8 cellular contexts compared by ENCODE assay signal in genomic region chr4:38804654-38805295, GRCh38. TPM values are rescaled to one million over a fixed set of nuclear protein-coding genes. Genes with fewer than 3 reads are reported as not detected.
DNase-seq lines count a peak whose midpoint lies in the region; ATAC-seq, FAIRE-seq and TF ChIP-seq lines count a peak whose summit lies in the region.

A gene with protein sequence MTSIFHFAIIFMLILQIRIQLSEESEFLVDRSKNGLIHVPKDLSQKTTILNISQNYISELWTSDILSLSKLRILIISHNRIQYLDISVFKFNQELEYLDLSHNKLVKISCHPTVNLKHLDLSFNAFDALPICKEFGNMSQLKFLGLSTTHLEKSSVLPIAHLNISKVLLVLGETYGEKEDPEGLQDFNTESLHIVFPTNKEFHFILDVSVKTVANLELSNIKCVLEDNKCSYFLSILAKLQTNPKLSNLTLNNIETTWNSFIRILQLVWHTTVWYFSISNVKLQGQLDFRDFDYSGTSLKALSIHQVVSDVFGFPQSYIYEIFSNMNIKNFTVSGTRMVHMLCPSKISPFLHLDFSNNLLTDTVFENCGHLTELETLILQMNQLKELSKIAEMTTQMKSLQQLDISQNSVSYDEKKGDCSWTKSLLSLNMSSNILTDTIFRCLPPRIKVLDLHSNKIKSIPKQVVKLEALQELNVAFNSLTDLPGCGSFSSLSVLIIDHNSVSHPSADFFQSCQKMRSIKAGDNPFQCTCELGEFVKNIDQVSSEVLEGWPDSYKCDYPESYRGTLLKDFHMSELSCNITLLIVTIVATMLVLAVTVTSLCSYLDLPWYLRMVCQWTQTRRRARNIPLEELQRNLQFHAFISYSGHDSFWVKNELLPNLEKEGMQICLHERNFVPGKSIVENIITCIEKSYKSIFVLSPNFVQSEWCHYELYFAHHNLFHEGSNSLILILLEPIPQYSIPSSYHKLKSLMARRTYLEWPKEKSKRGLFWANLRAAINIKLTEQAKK (minus strand): TSS chr4:38804791. CDS start chr4:38798831, 5,960 bp downstream.

- H3K4me1 ChIP-seq in MM.1S (ENCODE audit: low read length) (peaks cover 13% of the 10 kb centered on the region), parathyroid adenoma (no peaks in the 10 kb centered on the region)

- peak within 1 kb of the TSS; percentile 64 for H3K9ac ChIP-seq in MM.1S (ENCODE audit: low read length)
- no peak within 1 kb of the TSS for H3K9ac ChIP-seq in parathyroid adenoma

- H3K4me2 ChIP-seq in MM.1S (ENCODE audit: low read depth, low read length) = peak within 1 kb of the TSS; percentile 86
- H3K4me2 ChIP-seq in parathyroid adenoma (ENCODE audit: low read length) = peak within 1 kb of the TSS; percentile 9

- DNase-seq in MM.1S (peak; percentile 78), frontal cortex (ENCODE audit: low spot score in 2 of 2) (peak in 1 of 2 donors; percentile 19), iPS-NIHi11 (ENCODE audit: low spot score) (no peak)
- DNase-seq in activated CD8-positive, alpha-beta T cell treated with anti-CD3 and anti-CD28 coated beads for 36 hours = no peak

- H3K9me3 Mint-ChIP-seq in activated CD8-positive, alpha-beta T cell treated with anti-CD3 and anti-CD28 coated beads for 36 hours = peaks cover 27% of the 10 kb centered on the region

- H3K4me3 ChIP-seq in MM.1S (ENCODE audit: low read length) (peak within 1 kb of the TSS; percentile 57), parathyroid adenoma (ENCODE audit: low read depth, low read length) (peak within 1 kb of the TSS; percentile 8)

- ATAC-seq in activated CD8-positive, alpha-beta T cell treated with anti-CD3 and anti-CD28 coated beads for 36 hours = peak; percentile 82
- ATAC-seq in HG02870 (IDR thresholded peaks at IDR 0.05; ENCODE audit: unreplicated experiment) = no peak

- CTCF ChIA-PET in activated CD8-positive, alpha-beta T cell treated with anti-CD3 and anti-CD28 coated beads for 36 hours (lab: Charles Lee) = interaction anchor here (0.9 to 4.2 kb wide), 29 partner anchors 9 to 625 kb away, joined by 3 to 55 read pairs (median 5); partner anchors contain the start of genes FAM114A1, TLR10 and TLR6

- H3K27ac ChIP-seq in C4-2B (no peak within 1 kb of the TSS), MM.1S (ENCODE audit: low read length) (peak within 1 kb of the TSS; percentile 91), parathyroid adenoma (peak within 1 kb of the TSS; percentile 42)

- peaks cover 19% of the 10 kb centered on the region for H3K4me1 Mint-ChIP-seq in activated CD8-positive, alpha-beta T cell treated with anti-CD3 and anti-CD28 coated beads for 36 hours (ENCODE audit: low read depth)

- no peaks in the 10 kb centered on the region for H3K36me3 ChIP-seq in MM.1S (replicated peaks; ENCODE audit: insufficient read depth, low read length)
- H3K36me3 ChIP-seq in parathyroid adenoma (ENCODE audit: control insufficient read depth, insufficient read depth, low read length) = no peaks in the 10 kb centered on the region

- H3F3A ChIP-seq in MM.1S (ENCODE audit: insufficient read depth, low read length) = peaks cover 27% of the 10 kb centered on the region

- no peaks in the 10 kb centered on the region for H4K20me1 ChIP-seq in MM.1S (ENCODE audit: insufficient read depth, low read length)

- peak; percentile 67 for TF ChIP-seq CTCF in C4-2B (conservative IDR thresholded peaks at IDR 0.05)
- TF ChIP-seq CTCF in MM.1S (IDR thresholded peaks at IDR 0.05; ENCODE audit: low read length) = peak; percentile 64
- TF ChIP-seq CTCF in activated CD8-positive, alpha-beta T cell treated with anti-CD3 and anti-CD28 coated beads for 36 hours (IDR thresholded peaks at IDR 0.05) = peak; percentile 77
- peak; percentile 34 for TF ChIP-seq CTCF in parathyroid adenoma (IDR thresholded peaks at IDR 0.05)

- H3K27me3 Mint-ChIP-seq in activated CD8-positive, alpha-beta T cell treated with anti-CD3 and anti-CD28 coated beads for 36 hours = no peaks in the 10 kb centered on the region

- H3K79me2 ChIP-seq in MM.1S (ENCODE audit: low read length) (peaks cover 5% of the 10 kb centered on the region), parathyroid adenoma (no peaks in the 10 kb centered on the region)

- TF ChIP-seq POLR2A in GM19099 (IDR thresholded peaks at IDR 0.05; ENCODE audit: extremely low read depth, insufficient read length, low read depth) = peak; percentile 37

- peak within 1 kb of the TSS; percentile 88 for H3K27ac Mint-ChIP-seq in activated CD8-positive, alpha-beta T cell treated with anti-CD3 and anti-CD28 coated beads for 36 hours

- H2AFZ ChIP-seq in MM.1S (ENCODE audit: low read length) = peak within 1 kb of the TSS; percentile 64
- H2AFZ ChIP-seq in parathyroid adenoma = peak within 1 kb of the TSS; percentile 22

- H3K27me3 ChIP-seq in MM.1S (replicated peaks; ENCODE audit: insufficient read depth, low read length) = no peaks in the 10 kb centered on the region
- no peaks in the 10 kb centered on the region for H3K27me3 ChIP-seq in parathyroid adenoma (ENCODE audit: control insufficient read depth, insufficient read depth, low read length)

- H3K9me3 ChIP-seq in MM.1S (replicated peaks; ENCODE audit: insufficient read depth, low read length) (no peaks in the 10 kb centered on the region), parathyroid adenoma (ENCODE audit: control insufficient read depth, low read length) (no peaks in the 10 kb centered on the region)

- peaks cover 28% of the 10 kb centered on the region for H3K36me3 Mint-ChIP-seq in activated CD8-positive, alpha-beta T cell treated with anti-CD3 and anti-CD28 coated beads for 36 hours (ENCODE audit: low read depth)

- intact Hi-C loops in activated CD8-positive, alpha-beta T cell treated with anti-CD3 and anti-CD28 coated beads for 36 hours (cut with micrococcal nuclease) = loop anchor here (5.0 kb wide), 1 partner anchor 42 kb away; no protein-coding TSS in a partner anchor

- POLR2A ChIA-PET in activated CD8-positive, alpha-beta T cell treated with anti-CD3 and anti-CD28 coated beads for 36 hours (lab: Charles Lee) = interaction anchor here (0.8 to 1.1 kb wide), 3 partner anchors 11 to 149 kb away, joined by 3 to 4 read pairs (median 4); no protein-coding TSS in a partner anchor

- peak; percentile 79 for FAIRE-seq in frontal cortex (lab: Jason Lieb, UNC)

- H3K4me3 Mint-ChIP-seq in activated CD8-positive, alpha-beta T cell treated with anti-CD3 and anti-CD28 coated beads for 36 hours = peak within 1 kb of the TSS; percentile 64

- no peaks in the 10 kb centered on the region for H3K9me2 ChIP-seq in MM.1S (replicated peaks; ENCODE audit: insufficient read depth, low read length)

RNA-seq across cellular contexts. Expression of the gene that starts here (rescaled TPM):
- 1 to 10 TPM; 1.5 to 1.9 TPM for total RNA-seq in activated CD8-positive, alpha-beta T cell treated with anti-CD3 and anti-CD28 coated beads for 36 hours
- total RNA-seq in frontal cortex = 2.0 TPM
